Comparison of ENCODE assay signal across 16 cellular contexts in the genomic region with DNA sequence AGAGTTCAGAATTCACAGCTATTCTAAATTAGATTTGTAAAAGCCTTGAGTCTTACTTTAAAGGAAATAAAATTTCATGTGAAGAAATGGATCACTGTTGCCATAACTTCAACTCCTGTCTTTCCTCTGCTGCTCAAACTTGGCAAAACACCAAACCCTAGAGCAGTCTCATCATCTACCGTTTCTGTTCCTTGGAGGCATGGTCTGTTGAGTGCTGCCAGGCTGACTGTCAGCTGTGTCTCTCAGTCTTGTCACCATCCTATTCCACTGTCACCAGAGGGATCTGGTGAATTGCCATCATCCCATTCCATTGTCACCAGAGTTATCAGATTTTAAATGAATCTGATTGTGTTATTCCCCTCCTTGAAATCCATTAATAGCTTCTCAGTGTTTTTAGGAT. TPM values are rescaled to one million over a fixed set of nuclear protein-coding genes. Genes with fewer than 3 reads are reported as not detected.
DNase-seq lines count a peak whose midpoint lies in the region; ATAC-seq and TF ChIP-seq lines count a peak whose summit lies in the region.
"Had no signal": no experiment of that assay in that cellular context is flagged by ENCODE, and none has a peak within 500 bp of the region (broad histone marks: within the 10 kb centered on the region; RNA-seq: fewer than 3 reads in every experiment).

No MANE protein-coding gene starts in this region.

- H3K27me3 ChIP-seq in neural cell (ENCODE audit: insufficient read depth, low read depth, low read length) (no peaks in the 10 kb centered on the region), MM.1S (replicated peaks; ENCODE audit: insufficient read depth, low read length) (no peaks in the 10 kb centered on the region)
- H3K27me3 ChIP-seq: heart right ventricle had no signal

- H4K20me1 ChIP-seq in neural cell (ENCODE audit: insufficient read depth) (no peaks in the 10 kb centered on the region), MM.1S (ENCODE audit: insufficient read depth, low read length) (no peaks in the 10 kb centered on the region)

- H3K36me3 ChIP-seq in neural cell (ENCODE audit: insufficient read depth, low read length) (no peaks in the 10 kb centered on the region), MM.1S (replicated peaks; ENCODE audit: insufficient read depth, low read length) (peaks cover 4% of the 10 kb centered on the region; the same call in 1 of the 2 replicates)

- peak; percentile 33 for TF ChIP-seq EP300 in neural cell (conservative IDR thresholded peaks at IDR 0.05; ENCODE audit: poor library complexity, severe bottlenecking)

- peak; percentile 12 for DNase-seq in NCI-H2196 (lab: John Stamatoyannopoulos, UW; ENCODE audit: unreplicated experiment)
- no peak for DNase-seq in NCI-H2196 treated with DMSO at 0.1 percent for 48 hours (lab: John Stamatoyannopoulos, UW; ENCODE audit: unreplicated experiment)
- DNase-seq in Kasumi-1 (lab: John Stamatoyannopoulos, UW), result peak; percentile 48 to 53
- DNase-seq in cerebellar cortex (ENCODE audit: low spot score), result peak; percentile 54
- DNase-seq in MM.1S, result no peak
- DNase-seq: ACHN; activated CD4-positive, alpha-beta T cell treated with anti-CD3 and anti-CD28 coated beads for 1 hour; activated naive CD4-positive, alpha-beta T cell treated with anti-CD3 and anti-CD28 coated beads, Interleukin-2, amount 50 U/mL, for 16 hours; heart right ventricle; KBM-7; NCI-H345; Right ventricle myocardium superior; stimulated activated CD4-positive, alpha-beta T cell treated with anti-CD3 and anti-CD28 coated beads, Interleukin-4, amount 100 ng/mL, for 4 hours had no signal

- ATAC-seq in HG02885 (IDR thresholded peaks at IDR 0.05; ENCODE audit: poor library complexity, unreplicated experiment) (no peak), HG03139 (IDR thresholded peaks at IDR 0.05; ENCODE audit: unreplicated experiment) (no peak)
- ATAC-seq: heart right ventricle had no signal

- no peak for TF ChIP-seq RAD21 in neural cell (conservative IDR thresholded peaks at IDR 0.05)

- no peak for TF ChIP-seq CTCF in neural cell (IDR thresholded peaks at IDR 0.05; ENCODE audit: poor library complexity, severe bottlenecking)
- TF ChIP-seq CTCF in MM.1S (IDR thresholded peaks at IDR 0.05; ENCODE audit: low read length), result no peak

- H3K9me2 ChIP-seq in neural cell (ENCODE audit: insufficient read depth, low read length), result no peaks in the 10 kb centered on the region
- H3K9me2 ChIP-seq in MM.1S (replicated peaks; ENCODE audit: insufficient read depth, low read length), result no peaks in the 10 kb centered on the region

- no peak overlapping the region for H3K4me2 ChIP-seq in neural cell (ENCODE audit: low read length)
- H3K4me2 ChIP-seq in MM.1S (ENCODE audit: low read depth, low read length), result no peak overlapping the region

- H3K79me2 ChIP-seq in neural cell (replicated peaks; ENCODE audit: insufficient read depth, low read length) (no peaks in the 10 kb centered on the region), MM.1S (ENCODE audit: low read length) (no peaks in the 10 kb centered on the region)

- H2AFZ ChIP-seq in neural cell (ENCODE audit: low read depth, low read length), result no peak overlapping the region
- H2AFZ ChIP-seq in MM.1S (ENCODE audit: low read length), result no peak overlapping the region

- H3K4me3 ChIP-seq in neural cell (ENCODE audit: low read length), result no peak overlapping the region
- no peak overlapping the region for H3K4me3 ChIP-seq in MM.1S (ENCODE audit: low read length)
- H3K4me3 ChIP-seq: heart right ventricle had no signal

- H3K27ac ChIP-seq in neural cell (ENCODE audit: low read length), result no peak overlapping the region
- H3K27ac ChIP-seq in MM.1S (ENCODE audit: low read length), result no peak overlapping the region
- H3K27ac ChIP-seq: heart right ventricle had no signal

- no peaks in the 10 kb centered on the region for H3F3A ChIP-seq in neural cell (ENCODE audit: insufficient read depth, low read length, poor library complexity, severe bottlenecking)
- 0 out of 2 replicates have a peak, but pooled peaks cover 5% of the 10 kb centered on the region for H3F3A ChIP-seq in MM.1S (ENCODE audit: insufficient read depth, low read length)

- no peaks in the 10 kb centered on the region for H3K9me3 ChIP-seq in neural cell (ENCODE audit: low read length)
- H3K9me3 ChIP-seq in MM.1S (replicated peaks; ENCODE audit: insufficient read depth, low read length), result no peaks in the 10 kb centered on the region
- H3K9me3 ChIP-seq: heart right ventricle had no signal

- H3K9ac ChIP-seq in neural cell (ENCODE audit: low read length), result no peak overlapping the region
- H3K9ac ChIP-seq in MM.1S (ENCODE audit: low read length), result no peak overlapping the region

- H3K4me1 ChIP-seq in MM.1S (ENCODE audit: low read length), result peaks cover 8% of the 10 kb centered on the region

TF ChIP-seq in neural cell, 6 proteins besides CTCF, POLR2A, EP300 and RAD21:
- TF ChIP-seq SMC3 (conservative IDR thresholded peaks at IDR 0.05; ENCODE audit: poor library complexity) (no peak), TAF1 (IDR thresholded peaks at IDR 0.05; ENCODE audit: low read depth) (no peak), EZH2 (IDR thresholded peaks at IDR 0.05; ENCODE audit: borderline replicate concordance, insufficient read depth, low read length, poor library complexity, severe bottlenecking) (no peak), POLR2AphosphoS5 (IDR thresholded peaks at IDR 0.05) (peak; percentile 23), MXI1 (conservative IDR thresholded peaks at IDR 0.05; ENCODE audit: poor library complexity, severe bottlenecking) (no peak)
- TF ChIP-seq, protein P1, sequence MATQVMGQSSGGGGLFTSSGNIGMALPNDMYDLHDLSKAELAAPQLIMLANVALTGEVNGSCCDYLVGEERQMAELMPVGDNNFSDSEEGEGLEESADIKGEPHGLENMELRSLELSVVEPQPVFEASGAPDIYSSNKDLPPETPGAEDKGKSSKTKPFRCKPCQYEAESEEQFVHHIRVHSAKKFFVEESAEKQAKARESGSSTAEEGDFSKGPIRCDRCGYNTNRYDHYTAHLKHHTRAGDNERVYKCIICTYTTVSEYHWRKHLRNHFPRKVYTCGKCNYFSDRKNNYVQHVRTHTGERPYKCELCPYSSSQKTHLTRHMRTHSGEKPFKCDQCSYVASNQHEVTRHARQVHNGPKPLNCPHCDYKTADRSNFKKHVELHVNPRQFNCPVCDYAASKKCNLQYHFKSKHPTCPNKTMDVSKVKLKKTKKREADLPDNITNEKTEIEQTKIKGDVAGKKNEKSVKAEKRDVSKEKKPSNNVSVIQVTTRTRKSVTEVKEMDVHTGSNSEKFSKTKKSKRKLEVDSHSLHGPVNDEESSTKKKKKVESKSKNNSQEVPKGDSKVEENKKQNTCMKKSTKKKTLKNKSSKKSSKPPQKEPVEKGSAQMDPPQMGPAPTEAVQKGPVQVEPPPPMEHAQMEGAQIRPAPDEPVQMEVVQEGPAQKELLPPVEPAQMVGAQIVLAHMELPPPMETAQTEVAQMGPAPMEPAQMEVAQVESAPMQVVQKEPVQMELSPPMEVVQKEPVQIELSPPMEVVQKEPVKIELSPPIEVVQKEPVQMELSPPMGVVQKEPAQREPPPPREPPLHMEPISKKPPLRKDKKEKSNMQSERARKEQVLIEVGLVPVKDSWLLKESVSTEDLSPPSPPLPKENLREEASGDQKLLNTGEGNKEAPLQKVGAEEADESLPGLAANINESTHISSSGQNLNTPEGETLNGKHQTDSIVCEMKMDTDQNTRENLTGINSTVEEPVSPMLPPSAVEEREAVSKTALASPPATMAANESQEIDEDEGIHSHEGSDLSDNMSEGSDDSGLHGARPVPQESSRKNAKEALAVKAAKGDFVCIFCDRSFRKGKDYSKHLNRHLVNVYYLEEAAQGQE (IDR thresholded peaks at IDR 0.05; ENCODE audit: borderline replicate concordance), result no peak
TF ChIP-seq in neural cell: peak in this region for 1.

RNA-seq across cellular contexts. Expression of a gene that starts 55.6 kb away (rescaled TPM):
- polyA plus RNA-seq in neural cell, result 16.9 and 25.3 TPM in 2 replicates
- 33.7 and 37.7 TPM in 2 replicates for polyA minus RNA-seq in neural cell

Comparison
In these comparisons a context has a peak if more than half of its experiments do, and no peak if none do; other contexts are left out.
1. DNase-seq: peak in NCI-H2196 (single experiment), Kasumi-1 (2 of 2) and cerebellar cortex (single experiment); none in NCI-H2196 treated with DMSO at 0.1 percent for 48 hours (single experiment) and MM.1S (single experiment).